Comparison of ENCODE assay signal across 13 cellular contexts in the genomic region with DNA sequence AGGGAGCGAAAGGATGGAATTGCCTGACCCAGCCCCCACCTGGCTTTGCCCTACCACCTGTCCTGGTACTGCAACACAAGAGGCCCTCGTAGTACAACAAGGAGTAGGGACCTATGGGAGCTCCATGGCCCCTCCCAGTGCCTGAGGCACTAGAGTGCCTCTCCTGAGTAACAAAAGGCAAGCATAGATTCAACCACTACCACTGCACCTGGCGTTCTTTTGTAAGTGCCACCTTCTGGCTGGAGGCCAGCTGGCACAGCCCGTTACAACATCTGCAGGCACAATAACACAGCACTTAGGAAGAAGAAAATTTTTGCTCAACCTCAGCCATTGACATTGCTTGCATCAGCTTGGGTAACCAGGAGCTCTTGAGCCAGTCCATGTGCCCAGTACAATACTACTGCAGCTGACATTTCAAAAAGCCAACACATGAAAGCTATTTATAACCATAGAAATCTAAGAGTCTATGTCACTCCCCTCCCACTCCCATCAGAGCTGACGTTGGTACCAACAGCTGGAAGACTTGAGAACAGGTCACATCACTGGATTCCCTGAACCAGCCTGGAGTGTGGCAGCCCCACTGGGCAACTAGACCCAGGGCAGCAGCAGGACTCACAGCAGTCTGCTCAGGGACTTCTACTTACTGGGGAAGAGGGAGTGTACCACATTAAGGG. TPM values are rescaled to one million over a fixed set of nuclear protein-coding genes. Genes with fewer than 3 reads are reported as not detected.
A peak's percentile ranks its signal among the peaks of the same experiment; 100 is the strongest.
DNase-seq lines count a peak whose midpoint lies in the region; ATAC-seq, FAIRE-seq and TF ChIP-seq lines count a peak whose summit lies in the region.
"Had no signal": no experiment of that assay in that cellular context is flagged by ENCODE, and none has a peak within 500 bp of the region (broad histone marks: within the 10 kb centered on the region; RNA-seq: fewer than 3 reads in every experiment).

No MANE protein-coding gene starts in this region.

- H3K27me3 Mint-ChIP-seq in Calu3 (ENCODE audit: unreplicated experiment), result no peaks in the 10 kb centered on the region
- H3K27me3 Mint-ChIP-seq: type B pancreatic cell had no signal

- no peak overlapping the region for H3K4ac ChIP-seq in H1 (replicated peaks; ENCODE audit: insufficient read length, low read depth, low read length)

- no peak overlapping the region for H3K4me3 ChIP-seq in H1 (ENCODE audit: extremely low read depth in 1 of 4, insufficient read depth in 2 of 4, low read depth in 3 of 4, low read length in 4 of 4)

- H2AFZ ChIP-seq in H1 (ENCODE audit: low read length), result no peak overlapping the region
- H2AFZ ChIP-seq: parathyroid adenoma had no signal

- no peak overlapping the region for H4K5ac ChIP-seq in H1 (ENCODE audit: insufficient read length, low read depth, low read length)

- intact Hi-C loops in Calu3 (cut with micrococcal nuclease; ENCODE audit: unreplicated experiment), result no loop called here

- no peaks in the 10 kb centered on the region for H3K27me3 ChIP-seq in H1 (replicated peaks in 1 of 4; ENCODE audit: control insufficient read depth in 3 of 4, extremely low read depth in 1 of 4, insufficient read depth in 3 of 4, low read length in 3 of 4)

- H3K23ac ChIP-seq in H1 (ENCODE audit: insufficient read length), result no peak overlapping the region

- no peak overlapping the region for H2BK12ac ChIP-seq in H1 (ENCODE audit: low read depth, low read length)

- no peak for ATAC-seq in GM19452 (IDR thresholded peaks at IDR 0.05; ENCODE audit: unreplicated experiment)
- ATAC-seq: left ventricle myocardium superior had no signal

- H3K4me2 ChIP-seq in H1 (ENCODE audit: insufficient read depth in 1 of 2, low read depth in 2 of 2, low read length in 2 of 2), result no peak overlapping the region

- no peaks in the 10 kb centered on the region for H3K9me3 Mint-ChIP-seq in Calu3 (ENCODE audit: low read depth, unreplicated experiment)
- H3K9me3 Mint-ChIP-seq: type B pancreatic cell had no signal

- no peak overlapping the region for H2BK120ac ChIP-seq in H1 (replicated peaks; ENCODE audit: low read depth, low read length)

- TF ChIP-seq CTCF in Calu3 (IDR thresholded peaks at IDR 0.05; ENCODE audit: unreplicated experiment), result no peak
- peak in 1 of 3 experiments; percentile 10; a peak in 2 of 4 replicates for TF ChIP-seq CTCF in H1 (IDR thresholded peaks at IDR 0.05; ENCODE audit: control extremely low read depth in 1 of 3, insufficient read depth in 1 of 3, low read depth in 1 of 3, low read length in 3 of 3)
- no peak for TF ChIP-seq CTCF in GM20000 (IDR thresholded peaks at IDR 0.05; ENCODE audit: extremely low read depth, missing control alignments)

- peak; percentile 12 to 14; a peak in 1 of 4 replicates for TF ChIP-seq RAD21 in H1 (IDR thresholded peaks at IDR 0.05 in 1 of 2, conservative IDR thresholded peaks at IDR 0.05 in 1 of 2; ENCODE audit: low read depth in 2 of 2, low read length in 2 of 2)

- DNase-seq in Calu3 (peak; percentile 23), HT1080 (ENCODE audit: low read depth) (peak; percentile 5), NCI-H2196 treated with DMSO at 0.1 percent for 48 hours (lab: John Stamatoyannopoulos, UW; ENCODE audit: unreplicated experiment) (peak; percentile 98), H1 (ENCODE audit: low read depth in 1 of 2, low spot score in 2 of 2) (no peak), glomerular visceral epithelial cell (ENCODE audit: extremely low spot score) (no peak), GM20000 (ENCODE audit: low spot score) (no peak), erythroblast (lab: John Stamatoyannopoulos, UW) (no peak)
- DNase-seq: caudate nucleus, left ventricle myocardium superior had no signal

- no peak overlapping the region for H3K14ac ChIP-seq in H1 (ENCODE audit: insufficient read length)

- no peak overlapping the region for H3K9ac ChIP-seq in H1 (replicated peaks in 1 of 4; ENCODE audit: extremely low read depth in 1 of 4, low read depth in 3 of 4, low read length in 3 of 4)
- H3K9ac ChIP-seq: parathyroid adenoma had no signal

- H3K79me1 ChIP-seq in H1 (ENCODE audit: low read depth, low read length), result no peaks in the 10 kb centered on the region

- H3K56ac ChIP-seq in H1 (replicated peaks; ENCODE audit: insufficient read length, low read depth, low read length), result no peak overlapping the region

- H2BK20ac ChIP-seq in H1 (ENCODE audit: low read length), result no peak overlapping the region

- H3K4me3 Mint-ChIP-seq in Calu3 (ENCODE audit: low read depth, unreplicated experiment), result no peak overlapping the region
- H3K4me3 Mint-ChIP-seq: type B pancreatic cell had no signal

- no peaks in the 10 kb centered on the region; a peak in 2 of 7 replicates for H3K4me1 ChIP-seq in H1 (replicated peaks in 1 of 4; ENCODE audit: control insufficient read depth in 3 of 4, insufficient read depth in 4 of 4, low read length in 3 of 4)
- H3K4me1 ChIP-seq: parathyroid adenoma had no signal

- 85% methylated on average over 5 of the region's 5 CpGs; no CpG with 5 or more reads in 1 of the 2 experiments for WGBS in H1 (ENCODE audit: extremely low coverage in 1 of 2, insufficient coverage in 1 of 2, insufficient read length in 1 of 2, insufficient replicate concordance in 2 of 2, low coverage in 1 of 2, low lambda C conversion rate in 2 of 2, missing lambda C conversion rate in 1 of 2), 2 experiments

- no peaks in the 10 kb centered on the region for H3K9me3 ChIP-seq in H1 (ENCODE audit: insufficient read depth in 2 of 2, low read depth in 1 of 2, low read length in 1 of 2)

- CTCF ChIA-PET in Calu3 (lab: Charles Lee), result interaction anchor here (0.6 kb wide), 1 partner anchor 1638 kb away, joined by 3 read pairs; no protein-coding TSS in a partner anchor
- CTCF ChIA-PET in H1 (lab: Charles Lee; ENCODE audit: partially characterized antibody), result interaction anchor here (0.7 to 1.5 kb wide), 5 partner anchors 10 to 40 kb away, joined by 3 to 4 read pairs (median 3); no protein-coding TSS in a partner anchor

- no peaks in the 10 kb centered on the region for H3K36me3 ChIP-seq in H1 (ENCODE audit: control insufficient read depth in 2 of 4, insufficient read depth in 4 of 4, low read length in 3 of 4)

- no peak overlapping the region for H4K91ac ChIP-seq in H1 (replicated peaks; ENCODE audit: insufficient read length, low read length)

- no peaks in the 10 kb centered on the region for H3K36me3 Mint-ChIP-seq in Calu3 (ENCODE audit: insufficient read depth, unreplicated experiment)
- H3K36me3 Mint-ChIP-seq: type B pancreatic cell had no signal

- no peaks in the 10 kb centered on the region for H3K79me2 ChIP-seq in H1 (ENCODE audit: control insufficient read depth in 1 of 2, insufficient read depth in 2 of 2, low read length in 2 of 2)
- H3K79me2 ChIP-seq: parathyroid adenoma had no signal

- no peaks in the 10 kb centered on the region for H3K23me2 ChIP-seq in H1 (ENCODE audit: low read depth, low read length)

- H3K27ac ChIP-seq in H1 (ENCODE audit: low read depth, low read length), result no peak overlapping the region
- H3K27ac ChIP-seq: parathyroid adenoma had no signal

- no TSS peak for BruUV-seq in Calu3 (replicated peaks; lab: Mats Ljungman, UMichigan)

- TF ChIP-seq POLR2A in H1 (IDR thresholded peaks at IDR 0.05; ENCODE audit: control extremely low read depth in 1 of 2, low read depth in 2 of 2, low read length in 2 of 2), result no peak
- TF ChIP-seq POLR2A in erythroblast (IDR thresholded peaks at IDR 0.05; ENCODE audit: low read length), result no peak

- no peaks in the 10 kb centered on the region for H3K4me1 Mint-ChIP-seq in Calu3 (ENCODE audit: low read depth, unreplicated experiment)

- no peak for TF ChIP-seq EP300 in H1 (IDR thresholded peaks at IDR 0.05; ENCODE audit: borderline replicate concordance in 1 of 2, low read depth in 2 of 2, low read length in 2 of 2)

- no peak overlapping the region for H3K27ac Mint-ChIP-seq in Calu3 (ENCODE audit: unreplicated experiment)
- H3K27ac Mint-ChIP-seq: type B pancreatic cell had no signal

- H2AK5ac ChIP-seq in H1 (ENCODE audit: low read depth, low read length), result no peak overlapping the region

- H2BK5ac ChIP-seq in H1 (ENCODE audit: low read depth, low read length), result no peak overlapping the region

- H2BK15ac ChIP-seq in H1 (ENCODE audit: low read length), result no peak overlapping the region

- FAIRE-seq in H1 (lab: Jason Lieb, UNC), result no peak
- FAIRE-seq: TTC549 had no signal

- no peaks in the 10 kb centered on the region for H4K20me1 ChIP-seq in H1 (replicated peaks in 1 of 2; ENCODE audit: control insufficient read depth in 1 of 2, insufficient read depth in 2 of 2, low read length in 2 of 2)

- no peak overlapping the region for H3K18ac ChIP-seq in H1 (ENCODE audit: extremely low read depth, low read length)

- POLR2A ChIA-PET in H1 (lab: Charles Lee; ENCODE audit: partially characterized antibody), result no interaction called here

- peak overlapping the region; percentile 57; the same call in 1 of the 2 replicates for H4K8ac ChIP-seq in H1 (ENCODE audit: extremely low read depth, insufficient read depth, low read length)

TF ChIP-seq in H1, 55 proteins besides CTCF, POLR2A, EP300 and RAD21 (continues in another document):
- TF ChIP-seq RFX5 (IDR thresholded peaks at IDR 0.05; ENCODE audit: borderline replicate concordance, low read depth, low read length), result no peak
- TF ChIP-seq TCF12 (IDR thresholded peaks at IDR 0.05; ENCODE audit: low read depth, low read length), result peak; percentile 22; the same call in 1 of the 2 replicates
- TF ChIP-seq SP2 (IDR thresholded peaks at IDR 0.05; ENCODE audit: low read length), result no peak

RNA-seq across cellular contexts. Expression of a gene that starts 17.7 kb away (rescaled TPM):
- total RNA-seq in Calu3 (2022), result 13.3 and 16.4 TPM in 2 replicates
- 15.5 and 16.3 TPM in 2 replicates for total RNA-seq in HT1080 (2014; rRNA removed; shearing (Covaris generic))
- 13.0 and 15.2 TPM in 2 replicates for polyA plus RNA-seq in HT1080 (2015; cell fraction: cytosol; rRNA removed)
- 7.5 and 8.9 TPM in 2 replicates for polyA plus RNA-seq in HT1080 (2015; cell fraction: nucleus; rRNA removed)
- total RNA-seq in H1 (2021; fragmentation: NEBNext Ultra II Directional; extraction: Animal tissue kit (Norgen Biotek cat#: 25700)), result 3.6 and 3.9 TPM in 2 replicates
- polyA plus RNA-seq in H1 (2011; rRNA removed), result 5.3 and 7.6 TPM in 2 replicates
- polyA plus RNA-seq in H1 (2011; cell fraction: cytosol; rRNA removed), result 4.6 TPM
- polyA plus RNA-seq in H1 (2011; cell fraction: nucleus; rRNA removed), result 5.0 TPM
- polyA plus RNA-seq in H1 (2012, experiment 1 of 2), result 2.4 to 4.1 TPM (median 3.6 TPM) in 4 replicates
- 2.8 TPM for polyA plus RNA-seq in H1 (2012, experiment 2 of 2)
- 4.3 TPM for polyA plus RNA-seq in H1 (2013, experiment 1 of 2)
- 5.1 TPM for polyA plus RNA-seq in H1 (2013, experiment 2 of 2)
- 0.71 and 1.1 TPM in 2 replicates for polyA minus RNA-seq in H1 (2011; rRNA and poly(A)+ RNA removed)
- polyA minus RNA-seq in H1 (2011; cell fraction: cytosol; rRNA and poly(A)+ RNA removed), result 5.4 TPM
- 16.1 TPM for polyA minus RNA-seq in H1 (2011; cell fraction: nucleus; rRNA and poly(A)+ RNA removed)

Comparison
In these comparisons a context has a peak if more than half of its experiments do, and no peak if none do; other contexts are left out.
1. DNase-seq: peak in Calu3 (single experiment), HT1080 (single experiment) and NCI-H2196 treated with DMSO at 0.1 percent for 48 hours (single experiment); none in H1 (0 of 2), glomerular visceral epithelial cell (single experiment), GM20000 (single experiment) and erythroblast (0 of 2).